ENCODE assay signal across 24 cellular contexts in genomic region chr9:133887540-133888047, GRCh38.
DNase-seq lines count a peak whose midpoint lies in the region; ATAC-seq and TF ChIP-seq lines count a peak whose summit lies in the region.
"Had no signal": no experiment of that assay in that cellular context is flagged by ENCODE, and none has a peak within 500 bp of the region (broad histone marks: within the 10 kb centered on the region; RNA-seq: fewer than 3 reads in every experiment).

No MANE protein-coding gene starts in this region.

- H3K36me3 ChIP-seq in liver (ENCODE audit: control insufficient read depth in 4 of 4, insufficient read depth in 3 of 4, low read depth in 1 of 4, low read length in 3 of 4) (no peaks in the 10 kb centered on the region), brain microvascular endothelial cell (replicated peaks) (no peaks in the 10 kb centered on the region)
- H3K36me3 ChIP-seq: HAP-1, heart left ventricle had no signal

- POLR2A ChIA-PET in WTC11 (lab: Charles Lee): no interaction called here

- in situ Hi-C loops in brain microvascular endothelial cell (cut with HindIII; ENCODE audit: low pct_ligation_motif_present, low sequenced_read_pairs): no loop called here

- peaks cover 41 to 84% (median 67%) of the 10 kb centered on the region in 4 donors for H3K4me1 ChIP-seq in liver (ENCODE audit: control insufficient read depth in 4 of 4, insufficient read depth in 4 of 4, low read length in 3 of 4)
- H3K4me1 ChIP-seq: parathyroid adenoma had no signal

- CTCF ChIA-PET in WTC11 (lab: Charles Lee): interaction anchor here (0.9 to 1.6 kb wide), 2 partner anchors 11 to 106 kb away, joined by 3 to 4 read pairs; no protein-coding TSS in a partner anchor

- 0 out of 2 replicates have a peak, but pooled peaks cover 2% of the 10 kb centered on the region for H3K36me3 Mint-ChIP-seq in WTC11
- H3K36me3 Mint-ChIP-seq in stimulated activated naive B cell treated with anti-CD40 and anti-IgM and Interleukin-4, amounts not matched to agents 10 μg/mL and 1 μg/mL and 100 μg/mL, for 72 hours: peaks cover 16 to 33% of the 10 kb centered on the region in 2 donors

- H3K27me3 ChIP-seq in liver (ENCODE audit: control insufficient read depth in 4 of 4, insufficient read depth in 4 of 4, low read length in 3 of 4) (no peaks in the 10 kb centered on the region), brain microvascular endothelial cell (replicated peaks) (no peaks in the 10 kb centered on the region)
- H3K27me3 ChIP-seq: heart left ventricle had no signal

- no peak overlapping the region for H3K4me3 Mint-ChIP-seq in WTC11
- H3K4me3 Mint-ChIP-seq in stimulated activated naive B cell treated with anti-CD40 and anti-IgM and Interleukin-4, amounts not matched to agents 10 μg/mL and 1 μg/mL and 100 μg/mL, for 72 hours: no peak overlapping the region
- H3K4me3 Mint-ChIP-seq: activated CD4-positive, alpha-beta T cell treated with anti-CD3 and anti-CD28 coated beads, Interleukin-2, amount 10 ng/mL, durations not matched to agents 24 days and 14 days had no signal

- no peaks in the 10 kb centered on the region for H3K9me3 ChIP-seq in liver (ENCODE audit: control insufficient read depth in 4 of 4, low read length in 3 of 4)
- H3K9me3 ChIP-seq: HAP-1, heart left ventricle had no signal

- 85% methylated on average over 18 of the region's 18 CpGs for WGBS in liver

- peaks cover 51% of the 10 kb centered on the region for H3K4me1 Mint-ChIP-seq in WTC11
- peaks cover 36 to 66% of the 10 kb centered on the region in 2 donors for H3K4me1 Mint-ChIP-seq in stimulated activated naive B cell treated with anti-CD40 and anti-IgM and Interleukin-4, amounts not matched to agents 10 μg/mL and 1 μg/mL and 100 μg/mL, for 72 hours
- H3K4me1 Mint-ChIP-seq: activated CD4-positive, alpha-beta T cell treated with anti-CD3 and anti-CD28 coated beads, Interleukin-2, amount 10 ng/mL, durations not matched to agents 24 days and 14 days had no signal

- no peak overlapping the region for H3K4me3 ChIP-seq in liver (ENCODE audit: low read depth in 1 of 3, low read length in 3 of 3)
- no peak overlapping the region for H3K4me3 ChIP-seq in brain microvascular endothelial cell (ENCODE audit: low read depth, low read length)
- H3K4me3 ChIP-seq: GM12878, HAP-1, heart left ventricle, lung had no signal

- DNase-seq in NCI-H748 (lab: John Stamatoyannopoulos, UW; ENCODE audit: unreplicated experiment) (peak; percentile 69), NCI-H748 treated with DMSO at 0.1 percent for 48 hours (lab: John Stamatoyannopoulos, UW) (no peak), WTC11 (ENCODE audit: low spot score) (no peak), brain microvascular endothelial cell (no peak)
- no peak for DNase-seq in stimulated activated naive B cell treated with anti-CD40 and anti-IgM and Interleukin-4, amounts not matched to agents 10 μg/mL and 1 μg/mL and 100 μg/mL, for 72 hours
- DNase-seq: activated CD4-positive, alpha-beta T cell treated with anti-CD3 and anti-CD28 coated beads, Interleukin-2, amount 10 ng/mL, durations not matched to agents 24 days and 14 days; activated CD8-positive, alpha-beta memory T cell treated with anti-CD3 and anti-CD28 coated beads, Interleukin-2, amount 50 U/mL, for 48 hours; activated gamma-delta T cell; cerebellar nuclear complex; effector CD8-positive, alpha-beta T cell; GDM1; KBM-7; MV-4-11; NCI-H2029 treated with DMSO at 0.1 percent for 48 hours; NCI-H446 treated with DMSO at 0.1 percent for 48 hours; stimulated activated CD4-positive, alpha-beta T cell treated with anti-CD3 and anti-CD28 coated beads, Interleukin-2, amount 100 ng/mL, for 48 hours had no signal

- H3K27me3 Mint-ChIP-seq in WTC11 (ENCODE audit: low read depth): no peaks in the 10 kb centered on the region
- no peaks in the 10 kb centered on the region for H3K27me3 Mint-ChIP-seq in stimulated activated naive B cell treated with anti-CD40 and anti-IgM and Interleukin-4, amounts not matched to agents 10 μg/mL and 1 μg/mL and 100 μg/mL, for 72 hours
- H3K27me3 Mint-ChIP-seq: activated CD4-positive, alpha-beta T cell treated with anti-CD3 and anti-CD28 coated beads, Interleukin-2, amount 10 ng/mL, durations not matched to agents 24 days and 14 days had no signal

- H3K9ac ChIP-seq in liver (ENCODE audit: low read depth in 1 of 2, low read length in 2 of 2): peak overlapping the region; percentile 28 to 75
- H3K9ac ChIP-seq: parathyroid adenoma had no signal

- TF ChIP-seq CTCF in WTC11 (IDR thresholded peaks at IDR 0.05) (no peak), liver (IDR thresholded peaks at IDR 0.05; ENCODE audit: low read depth, low read length, missing input control) (no peak), brain microvascular endothelial cell (IDR thresholded peaks at IDR 0.05; ENCODE audit: low read depth, low read length, missing control alignments) (no peak)

- peak overlapping the region; percentile 95 for H3K27ac Mint-ChIP-seq in WTC11
- peak overlapping the region; percentile 53 for H3K27ac Mint-ChIP-seq in stimulated activated naive B cell treated with anti-CD40 and anti-IgM and Interleukin-4, amounts not matched to agents 10 μg/mL and 1 μg/mL and 100 μg/mL, for 72 hours
- H3K27ac Mint-ChIP-seq: activated CD4-positive, alpha-beta T cell treated with anti-CD3 and anti-CD28 coated beads, Interleukin-2, amount 10 ng/mL, durations not matched to agents 24 days and 14 days had no signal

- ATAC-seq in WTC11 (no peak), GM21576 (IDR thresholded peaks at IDR 0.05; ENCODE audit: unreplicated experiment) (no peak), HG02610 (IDR thresholded peaks at IDR 0.05; ENCODE audit: unreplicated experiment) (no peak)
- no peak for ATAC-seq in stimulated activated naive B cell treated with anti-CD40 and anti-IgM and Interleukin-4, amounts not matched to agents 10 μg/mL and 1 μg/mL and 100 μg/mL, for 72 hours (replicated peaks)
- ATAC-seq: GM12878 had no signal

- no peak for TF ChIP-seq RAD21 in liver (IDR thresholded peaks at IDR 0.05)

- H3K27ac ChIP-seq in liver (ENCODE audit: low read depth in 1 of 2, low read length in 2 of 2) (peak overlapping the region; percentile 70 to 99), brain microvascular endothelial cell (no peak overlapping the region)
- H3K27ac ChIP-seq: heart left ventricle, parathyroid adenoma had no signal

- H3K9me3 Mint-ChIP-seq in WTC11: 0 out of 2 replicates have a peak, but pooled peaks cover 6% of the 10 kb centered on the region
- no peaks in the 10 kb centered on the region for H3K9me3 Mint-ChIP-seq in stimulated activated naive B cell treated with anti-CD40 and anti-IgM and Interleukin-4, amounts not matched to agents 10 μg/mL and 1 μg/mL and 100 μg/mL, for 72 hours
- H3K9me3 Mint-ChIP-seq: activated CD4-positive, alpha-beta T cell treated with anti-CD3 and anti-CD28 coated beads, Interleukin-2, amount 10 ng/mL, durations not matched to agents 24 days and 14 days had no signal

TF ChIP-seq in WTC11, 78 proteins besides CTCF, POLR2A, EP300 and RAD21:
- TF ChIP-seq ZNF232 (CRISPR knock-in tag; IDR thresholded peaks at IDR 0.05) (0 out of 2 replicates have a peak, but pooled peaks have one; percentile 8), ZBTB21 (CRISPR knock-in tag; IDR thresholded peaks at IDR 0.05; ENCODE audit: borderline replicate concordance) (no peak), NR3C1 (CRISPR knock-in tag; conservative IDR thresholded peaks at IDR 0.05; ENCODE audit: low read depth) (no peak)

TF ChIP-seq in liver, 16 proteins besides CTCF, POLR2A, EP300 and RAD21:
- TF ChIP-seq HNF4G (IDR thresholded peaks at IDR 0.05): no peak
- TF ChIP-seq REST (IDR thresholded peaks at IDR 0.05): no peak
- TF ChIP-seq ZBTB33 (IDR thresholded peaks at IDR 0.05): no peak
- TF ChIP-seq JUND (IDR thresholded peaks at IDR 0.05): no peak
- TF ChIP-seq TAF1 (conservative IDR thresholded peaks at IDR 0.05): no peak
